ENCODE assay signal across 12 cellular contexts in genomic region chr11:102157219-102157618, GRCh38. TPM values are rescaled to one million over a fixed set of nuclear protein-coding genes. Genes with fewer than 3 reads are reported as not detected.
A peak's percentile ranks its signal among the peaks of the same experiment; 100 is the strongest.
DNase-seq lines count a peak whose midpoint lies in the region; ATAC-seq and TF ChIP-seq lines count a peak whose summit lies in the region.
"Had no signal": no experiment of that assay in that cellular context is flagged by ENCODE, and none has a peak within 500 bp of the region (broad histone marks: within the 10 kb centered on the region; RNA-seq: fewer than 3 reads in every experiment).

No MANE protein-coding gene starts in this region.

- no peaks in the 10 kb centered on the region for H3K9me3 ChIP-seq in stomach
- H3K9me3 ChIP-seq: SJSA1 had no signal

- intact Hi-C loops in stomach (cut with DNase I; ENCODE audit: low total_unique reads): no loop called here

- H3K4me1 ChIP-seq in stomach: peaks cover 41 to 87% (median 63%) of the 10 kb centered on the region in 4 donors
- H3K4me1 ChIP-seq: SJSA1 had no signal

- DNase-seq in HT1080 (ENCODE audit: low read depth) (peak; percentile 77), brain microvascular endothelial cell (peak; percentile 74), iPS-NIHi11 (ENCODE audit: low spot score) (peak; percentile 16), stomach (peak; percentile 86), HuH-7.5 (ENCODE audit: low spot score) (no peak), 8988T (no peak)
- DNase-seq in activated naive CD4-positive, alpha-beta T cell treated with anti-CD3 and anti-CD28 coated beads, Interleukin-2, amount 50 U/mL, for 16 hours: no peak
- DNase-seq: dermis blood vessel endothelial cell; NCI-H1105; stimulated activated CD4-positive, alpha-beta T cell treated with anti-CD3 and anti-CD28 coated beads, Interleukin-4, amount 100 ng/mL, for 4 hours had no signal

- TF ChIP-seq CTCF in brain microvascular endothelial cell (IDR thresholded peaks at IDR 0.05; ENCODE audit: low read depth, low read length, missing control alignments) (no peak), stomach (IDR thresholded peaks at IDR 0.05) (no peak)

- WGBS in stomach, 5 donors: 14 to 33% (median 25%) methylated on average over 2 of the region's 2 CpGs

- H3K27ac ChIP-seq in brain microvascular endothelial cell (no peak overlapping the region), stomach (peak overlapping the region in 4 of 5 donors; percentile 13 to 52 (median 36))
- H3K27ac ChIP-seq: SJSA1 had no signal

- ATAC-seq in HG02884 (IDR thresholded peaks at IDR 0.05; ENCODE audit: unreplicated experiment): no peak

- no peak for TF ChIP-seq POLR2A in stomach (IDR thresholded peaks at IDR 0.05)

- H3K4me3 ChIP-seq in brain microvascular endothelial cell (ENCODE audit: low read depth, low read length): no peak overlapping the region
- H3K4me3 ChIP-seq in stomach: no peak overlapping the region
- H3K4me3 ChIP-seq: SJSA1 had no signal

- peaks cover under 1% of the 10 kb centered on the region for H3K36me3 ChIP-seq in brain microvascular endothelial cell (replicated peaks)
- no peaks in the 10 kb centered on the region for H3K36me3 ChIP-seq in stomach
- H3K36me3 ChIP-seq: SJSA1 had no signal

- TF ChIP-seq EP300 in stomach (IDR thresholded peaks at IDR 0.05): no peak

- in situ Hi-C loops in brain microvascular endothelial cell (cut with HindIII; ENCODE audit: low pct_ligation_motif_present, low sequenced_read_pairs): no loop called here

- H3K27me3 ChIP-seq in brain microvascular endothelial cell (replicated peaks): no peaks in the 10 kb centered on the region
- H3K27me3 ChIP-seq in stomach: no peaks in the 10 kb centered on the region
- H3K27me3 ChIP-seq: SJSA1 had no signal

RNA-seq across cellular contexts. Expression of gene YAP1, which starts 47.0 kb away (rescaled TPM):
- total RNA-seq in HT1080 (2014; rRNA removed; shearing (Covaris generic)): 86.4 and 139 TPM in 2 replicates
- polyA plus RNA-seq in HT1080 (2015; cell fraction: cytosol; rRNA removed): 82.2 and 97.8 TPM in 2 replicates
- 88.9 and 92.4 TPM in 2 replicates for polyA plus RNA-seq in HT1080 (2015; cell fraction: nucleus; rRNA removed)
- total RNA-seq in stomach: 100 to 1,000 TPM in 2 of 5 donors, 10 to 100 TPM in 3; 22.0 to 400 (median 98.4) TPM
- 10 to 100 TPM; 24.0 to 31.8 (median 27.4) TPM for polyA plus RNA-seq in stomach

Comparison
In these comparisons a context has a peak if more than half of its experiments do, and no peak if none do; other contexts are left out.
1. DNase-seq: peak in HT1080 (single experiment), brain microvascular endothelial cell (single experiment), iPS-NIHi11 (single experiment) and stomach (single experiment); none in HuH-7.5 (single experiment), activated naive CD4-positive, alpha-beta T cell treated with anti-CD3 and anti-CD28 coated beads, Interleukin-2, amount 50 U/mL, for 16 hours (single experiment) and 8988T (single experiment).